ENCODE assay signal across 1 cellular context in the genomic region with DNA sequence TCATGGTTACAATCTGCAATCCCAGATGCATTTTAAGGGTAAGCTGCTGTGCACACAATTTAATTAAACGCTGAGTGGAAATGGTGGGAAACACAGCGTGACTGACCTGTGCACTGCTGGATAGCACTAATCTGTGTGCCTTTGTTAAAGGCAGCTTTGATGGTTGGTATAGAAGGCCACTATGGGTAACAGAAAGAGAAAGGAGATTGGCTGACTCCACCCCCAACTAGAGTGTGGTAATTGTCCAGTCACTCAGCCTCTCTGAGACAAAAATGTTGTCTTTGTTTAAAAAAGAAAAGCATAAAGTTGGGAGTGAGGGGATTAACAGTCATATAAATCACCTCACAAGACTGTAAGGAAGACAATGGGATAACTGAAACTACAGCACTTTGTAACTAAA. TPM values are rescaled to one million over a fixed set of nuclear protein-coding genes. Genes with fewer than 3 reads are reported as not detected.
"Had no signal": no experiment of that assay in that cellular context is flagged by ENCODE, and none has a peak within 500 bp of the region (broad histone marks: within the 10 kb centered on the region; RNA-seq: fewer than 3 reads in every experiment).

No MANE protein-coding gene starts in this region.

RNA-seq across cellular contexts. Expression of a gene that starts 48.8 kb away (rescaled TPM):
- total RNA-seq: naive thymus-derived CD8-positive, alpha-beta T cell had no signal
- polyA plus RNA-seq: naive thymus-derived CD8-positive, alpha-beta T cell had no signal
